In the genomic region with DNA sequence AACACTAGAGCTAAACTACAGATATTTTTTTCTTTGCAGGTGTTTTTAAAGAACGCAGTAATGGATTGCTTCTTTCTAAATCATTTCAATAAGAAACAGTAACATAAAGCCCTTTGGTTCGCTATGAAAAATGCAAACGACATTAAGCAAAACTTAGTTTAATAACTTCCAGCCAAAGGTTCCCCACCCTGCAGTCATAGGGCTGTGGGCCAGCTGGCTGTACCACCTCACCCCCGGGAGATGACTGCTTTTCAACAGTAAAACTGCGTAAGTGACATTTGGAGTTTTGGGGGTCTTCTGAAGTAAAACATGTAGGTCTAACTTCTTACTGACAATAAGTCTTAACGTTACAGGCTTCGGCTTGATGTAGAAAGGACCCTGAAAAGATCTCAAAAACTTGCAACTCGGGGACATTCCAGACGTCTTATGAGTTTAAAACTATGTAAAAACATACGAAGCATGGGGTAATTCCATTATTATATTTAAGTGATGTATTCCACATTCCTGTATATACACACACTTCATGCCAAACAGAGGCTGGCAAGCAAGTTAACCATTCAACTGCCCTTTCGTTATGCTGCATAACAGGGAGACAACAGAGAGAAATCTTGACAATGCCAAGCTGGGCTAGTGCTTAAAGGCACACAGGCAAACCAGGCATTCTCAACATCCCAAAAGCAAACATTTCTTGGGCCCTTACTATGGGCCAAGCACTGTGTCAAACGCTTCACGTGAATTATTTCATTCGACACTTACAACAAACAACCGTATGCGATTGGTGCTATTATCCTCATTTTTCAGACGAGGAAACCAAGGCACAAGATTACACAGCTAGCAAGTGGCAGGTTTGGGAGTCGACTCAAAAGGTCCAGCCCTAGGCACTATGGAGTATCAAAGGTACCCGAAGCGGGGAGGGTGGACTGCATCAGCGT, we compare ENCODE assay signal across 8 cellular contexts. TPM values are rescaled to one million over a fixed set of nuclear protein-coding genes. Genes with fewer than 3 reads are reported as not detected.
DNase-seq lines count a peak whose midpoint lies in the region; ATAC-seq and TF ChIP-seq lines count a peak whose summit lies in the region.

No MANE protein-coding gene starts in this region.

- H3K27ac Mint-ChIP-seq in activated CD4-positive, alpha-beta T cell treated with anti-CD3 and anti-CD28 coated beads, Interleukin-2, amount 10 ng/mL, durations not matched to agents 24 days and 14 days: peak overlapping the region; percentile 75

- H3K4me1 Mint-ChIP-seq in activated CD4-positive, alpha-beta T cell treated with anti-CD3 and anti-CD28 coated beads, Interleukin-2, amount 10 ng/mL, durations not matched to agents 24 days and 14 days: peaks cover 38% of the 10 kb centered on the region

- H3K9me3 Mint-ChIP-seq in activated CD4-positive, alpha-beta T cell treated with anti-CD3 and anti-CD28 coated beads, Interleukin-2, amount 10 ng/mL, durations not matched to agents 24 days and 14 days: no peaks in the 10 kb centered on the region

- peak overlapping the region; percentile 11 to 95 (median 87) for H3K27ac ChIP-seq in body of pancreas
- no peak overlapping the region for H3K27ac ChIP-seq in right lobe of liver
- H3K27ac ChIP-seq in tibial nerve: peak overlapping the region; percentile 79 to 94 (median 90)

- H3K36me3 Mint-ChIP-seq in activated CD4-positive, alpha-beta T cell treated with anti-CD3 and anti-CD28 coated beads, Interleukin-2, amount 10 ng/mL, durations not matched to agents 24 days and 14 days (ENCODE audit: low read depth): peaks cover 5% of the 10 kb centered on the region

- TF ChIP-seq EP300 in tibial nerve (IDR thresholded peaks at IDR 0.05): peak in 1 of 2 donors; percentile 14

- WGBS in body of pancreas, 2 donors: 15 to 20% methylated on average over 15 to 21 of the region's 21 CpGs
- 44% methylated on average over 16 of the region's 21 CpGs for WGBS in right lobe of liver (ENCODE audit: insufficient coverage, low coverage, low lambda C conversion rate, missing lambda C conversion rate)
- WGBS in tibial nerve, 2 donors: 12 to 19% methylated on average over 21 of the region's 21 CpGs

- H3K4me3 ChIP-seq in body of pancreas: peak overlapping the region; percentile 97 to 99
- H3K4me3 ChIP-seq in right lobe of liver: peak overlapping the region; percentile 95 to 99 (median 98)
- H3K4me3 ChIP-seq in tibial nerve: peak overlapping the region; percentile 83 to 100 (median 90)

- H3K4me3 Mint-ChIP-seq in activated CD4-positive, alpha-beta T cell treated with anti-CD3 and anti-CD28 coated beads, Interleukin-2, amount 10 ng/mL, durations not matched to agents 24 days and 14 days: peak overlapping the region; percentile 91

- peaks cover 28% of the 10 kb centered on the region for H3K4me1 ChIP-seq in body of pancreas
- H3K4me1 ChIP-seq in right lobe of liver: peaks cover 0 to 13% (median 4%) of the 10 kb centered on the region in 4 donors
- peaks cover 0 to 43% (median 10%) of the 10 kb centered on the region in 4 donors for H3K4me1 ChIP-seq in tibial nerve

- no peaks in the 10 kb centered on the region for H3K36me3 ChIP-seq in body of pancreas (replicated peaks in 1 of 2; ENCODE audit: insufficient read depth in 1 of 2, low read depth in 2 of 2)
- no peaks in the 10 kb centered on the region for H3K36me3 ChIP-seq in right lobe of liver
- no peaks in the 10 kb centered on the region for H3K36me3 ChIP-seq in tibial nerve

- TF ChIP-seq POLR2A in body of pancreas (IDR thresholded peaks at IDR 0.05): no peak
- TF ChIP-seq POLR2A in right lobe of liver (IDR thresholded peaks at IDR 0.05): no peak
- TF ChIP-seq POLR2A in tibial nerve (IDR thresholded peaks at IDR 0.05): no peak

- H3K9me3 ChIP-seq in body of pancreas (no peaks in the 10 kb centered on the region), right lobe of liver (no peaks in the 10 kb centered on the region), tibial nerve (no peaks in the 10 kb centered on the region)

- DNase-seq in activated CD4-positive, alpha-beta T cell treated with anti-CD3 and anti-CD28 coated beads, Interleukin-2, amount 10 ng/mL, durations not matched to agents 24 days and 14 days: no peak
- no peak for DNase-seq in activated CD4-positive, alpha-beta T cell treated with anti-CD3 and anti-CD28 coated beads for 4 hours
- peak in 1 of 4 donors; percentile 5 for DNase-seq in body of pancreas
- DNase-seq in right lobe of liver: peak in 1 of 3 donors; percentile 20
- DNase-seq in tibial nerve (ENCODE audit: low spot score in 2 of 2): peak in 1 of 2 donors; percentile 52
- DNase-seq in iPS-NIHi11 (ENCODE audit: low spot score): no peak
- DNase-seq in DMS153 treated with DMSO at 0.1 percent for 48 hours (lab: John Stamatoyannopoulos, UW; ENCODE audit: unreplicated experiment): no peak

- intact Hi-C loops in activated CD4-positive, alpha-beta T cell treated with anti-CD3 and anti-CD28 coated beads, Interleukin-2, amount 10 ng/mL, durations not matched to agents 24 days and 14 days (cut with micrococcal nuclease): loop anchor here (5.0 kb wide), 2 partner anchors 457 to 812 kb away; partner anchors contain the start of genes EP300 and TOB2
- intact Hi-C loops in body of pancreas (cut with DNase I) (no loop called here), right lobe of liver (cut with DNase I) (no loop called here)

- no peaks in the 10 kb centered on the region for H3K27me3 Mint-ChIP-seq in activated CD4-positive, alpha-beta T cell treated with anti-CD3 and anti-CD28 coated beads, Interleukin-2, amount 10 ng/mL, durations not matched to agents 24 days and 14 days

- TF ChIP-seq CTCF in body of pancreas (IDR thresholded peaks at IDR 0.05): no peak
- no peak for TF ChIP-seq CTCF in right lobe of liver (IDR thresholded peaks at IDR 0.05)
- TF ChIP-seq CTCF in tibial nerve (IDR thresholded peaks at IDR 0.05): no peak

- ATAC-seq in body of pancreas (no peak), right lobe of liver (no peak), GM21367 (IDR thresholded peaks at IDR 0.05; ENCODE audit: unreplicated experiment) (no peak)

- no peaks in the 10 kb centered on the region for H3K27me3 ChIP-seq in body of pancreas
- no peaks in the 10 kb centered on the region for H3K27me3 ChIP-seq in right lobe of liver
- no peaks in the 10 kb centered on the region for H3K27me3 ChIP-seq in tibial nerve

RNA-seq across cellular contexts. Expression of gene MRTFA, which starts 1.2 kb away (rescaled TPM):
- 51.7 and 51.9 TPM in 2 replicates for total RNA-seq in activated CD4-positive, alpha-beta T cell treated with anti-CD3 and anti-CD28 coated beads, Interleukin-2, amount 10 ng/mL, durations not matched to agents 24 days and 14 days
- total RNA-seq in body of pancreas (10 to 100 TPM; 47.0 to 71.5 TPM), right lobe of liver (10 to 100 TPM in 5 of 6 experiments, 1 to 10 TPM in 1; 9.3 to 20.6 (median 16.3) TPM), tibial nerve (100 to 1,000 TPM in 2 of 4 donors, 10 to 100 TPM in 2; 69.7 to 119 (median 104) TPM)

RNA-seq across cellular contexts. Expression of gene MCHR1, which starts 44.0 kb away (rescaled TPM):
- total RNA-seq in activated CD4-positive, alpha-beta T cell treated with anti-CD3 and anti-CD28 coated beads, Interleukin-2, amount 10 ng/mL, durations not matched to agents 24 days and 14 days: not detected in 2 replicates
- total RNA-seq in body of pancreas (not detected), right lobe of liver (1 to 10 TPM; 1.1 to 3.7 (median 1.9) TPM), tibial nerve (1 to 10 TPM in 1 of 4 donors, under 1 TPM in 1, not detected in 2; 0.39 to 1.0 TPM)

Comparison
In these comparisons a context has a peak if more than half of its experiments do, and no peak if none do; other contexts are left out.
1. H3K27ac ChIP-seq: peak in body of pancreas (4 of 4) and tibial nerve (4 of 4); none in right lobe of liver (0 of 3).
2. Peak in every context shown above with its lines, with median percentiles within 50 percentile points of each other: H3K4me3 ChIP-seq.